Comparison of ENCODE assay signal across 24 cellular contexts in genomic region chr7:96013836-96014235, GRCh38.
A peak's percentile ranks its signal among the peaks of the same experiment; 100 is the strongest.
DNase-seq lines count a peak whose midpoint lies in the region; ATAC-seq, FAIRE-seq and TF ChIP-seq lines count a peak whose summit lies in the region.
"Had no signal": no experiment of that assay in that cellular context is flagged by ENCODE, and none has a peak within 500 bp of the region (broad histone marks: within the 10 kb centered on the region; RNA-seq: fewer than 3 reads in every experiment).

No MANE protein-coding gene starts in this region.

- H3K9me3 Mint-ChIP-seq in endothelial cell (ENCODE audit: unreplicated experiment) = no peaks in the 10 kb centered on the region
- H3K9me3 Mint-ChIP-seq in nephron = no peaks in the 10 kb centered on the region

- FAIRE-seq in urothelium cell line (lab: Jason Lieb, UNC) = peak; percentile 44
- FAIRE-seq: A204.1, GM12892, GM18507 had no signal

- ATAC-seq in HG02884 (IDR thresholded peaks at IDR 0.05; ENCODE audit: unreplicated experiment) (no peak), HG02981 (IDR thresholded peaks at IDR 0.05; ENCODE audit: unreplicated experiment) (no peak)
- ATAC-seq: HCT116 had no signal

- H3K4me1 ChIP-seq in ascending aorta = no peaks in the 10 kb centered on the region
- H3K4me1 ChIP-seq: BE2C had no signal

- no peak overlapping the region for H3K27ac ChIP-seq in ascending aorta
- H3K27ac ChIP-seq: GM23248, HL-60 had no signal

- no peak overlapping the region for H3K4me3 ChIP-seq in ascending aorta
- H3K4me3 ChIP-seq: GM23248 had no signal

- H3K36me3 Mint-ChIP-seq in endothelial cell (ENCODE audit: low read depth, unreplicated experiment) (no peaks in the 10 kb centered on the region), nephron (ENCODE audit: low read depth) (no peaks in the 10 kb centered on the region)
- H3K36me3 Mint-ChIP-seq: CD4-positive, CD25-positive, alpha-beta regulatory T cell; CD8-positive, alpha-beta memory T cell had no signal

- DNase-seq in dermis microvascular lymphatic vessel endothelial cell (ENCODE audit: low read depth in 2 of 2) (peak; percentile 16 to 53), endothelial cell (ENCODE audit: low spot score) (no peak), urothelium cell line (ENCODE audit: low spot score) (no peak), ascending aorta (ENCODE audit: low spot score in 2 of 2) (no peak)
- DNase-seq: ACHN; BE2C; C1 segment of cervical spinal cord; CD4-positive, CD25-positive, alpha-beta regulatory T cell; CD8-positive, alpha-beta memory T cell; COR-L47; DMS 273 treated with DMSO at 0.1 percent for 48 hours; DMS53; GDM1; GM23248; H7; HFFc6 had no signal

- intact Hi-C loops in ascending aorta (cut with DNase I) = no loop called here

- peaks cover 13% of the 10 kb centered on the region for H3K4me1 Mint-ChIP-seq in endothelial cell (ENCODE audit: unreplicated experiment)
- peaks cover 40% of the 10 kb centered on the region for H3K4me1 Mint-ChIP-seq in nephron
- H3K4me1 Mint-ChIP-seq: CD4-positive, CD25-positive, alpha-beta regulatory T cell; CD8-positive, alpha-beta memory T cell had no signal

- H3K27ac Mint-ChIP-seq in endothelial cell (ENCODE audit: unreplicated experiment) (peak overlapping the region; percentile 14), nephron (peak overlapping the region; percentile 90 to 93 (median 91))
- H3K27ac Mint-ChIP-seq: CD4-positive, CD25-positive, alpha-beta regulatory T cell; CD8-positive, alpha-beta memory T cell; HFFc6 had no signal

- no peaks in the 10 kb centered on the region for H3K36me3 ChIP-seq in ascending aorta
- H3K36me3 ChIP-seq: BE2C had no signal

- TF ChIP-seq CTCF in endothelial cell (IDR thresholded peaks at IDR 0.05; ENCODE audit: unreplicated experiment) = no peak
- TF ChIP-seq CTCF in nephron (IDR thresholded peaks at IDR 0.05; ENCODE audit: unreplicated experiment in 3 of 3) = no peak
- TF ChIP-seq CTCF in ascending aorta (IDR thresholded peaks at IDR 0.05) = no peak

- no peak overlapping the region for H3K4me3 Mint-ChIP-seq in endothelial cell (ENCODE audit: unreplicated experiment)
- no peak overlapping the region for H3K4me3 Mint-ChIP-seq in nephron
- H3K4me3 Mint-ChIP-seq: CD4-positive, CD25-positive, alpha-beta regulatory T cell; CD8-positive, alpha-beta memory T cell; HFFc6 had no signal

- H3K9me3 ChIP-seq in ascending aorta = no peaks in the 10 kb centered on the region
- H3K9me3 ChIP-seq: BE2C had no signal

- H3K27me3 Mint-ChIP-seq in endothelial cell (ENCODE audit: unreplicated experiment) (no peaks in the 10 kb centered on the region), nephron (ENCODE audit: low read depth) (peaks cover 4% of the 10 kb centered on the region)
- H3K27me3 Mint-ChIP-seq: CD4-positive, CD25-positive, alpha-beta regulatory T cell had no signal

- no peaks in the 10 kb centered on the region for H3K27me3 ChIP-seq in ascending aorta
- H3K27me3 ChIP-seq: BE2C had no signal

Comparison
In these comparisons a context has a peak if more than half of its experiments do, and no peak if none do; other contexts are left out.
1. DNase-seq: peak in dermis microvascular lymphatic vessel endothelial cell (2 of 2); none in endothelial cell (single experiment), urothelium cell line (single experiment) and ascending aorta (0 of 2).